In genomic region chr19:36894849-36895383, GRCh38 we compare ENCODE assay signal across 18 cellular contexts.
"Had no signal": no experiment of that assay in that cellular context is flagged by ENCODE, and none has a peak within 500 bp of the region (broad histone marks: within the 10 kb centered on the region; RNA-seq: fewer than 3 reads in every experiment).

No MANE protein-coding gene starts in this region.

- H3K4me1 Mint-ChIP-seq: natural killer cell; neural crest cell; stimulated activated naive B cell treated with anti-CD40 and anti-IgM and Interleukin-4, amounts not matched to agents 10 μg/mL and 1 μg/mL and 100 μg/mL, for 72 hours; stimulated activated naive CD8-positive, alpha-beta T cell treated with anti-CD3 and anti-CD28 coated beads, Interleukin-15, amount 100 ng/mL, for 72 hours had no signal

- DNase-seq: heart left ventricle; hippocampal formation; left colon; mammary epithelial cell; natural killer cell; posterior cingulate gyrus; sigmoid colon; stimulated activated CD4-positive, alpha-beta T cell treated with anti-CD3 and anti-CD28 coated beads, Interleukin-2, amount 100 ng/mL, for 24 hours; stimulated activated CD4-positive, alpha-beta T cell treated with anti-CD3 and anti-CD28 coated beads, Interleukin-4, amount 100 ng/mL, for 4 hours; stimulated activated naive B cell treated with anti-CD40 and anti-IgM and Interleukin-4, amounts not matched to agents 10 μg/mL and 1 μg/mL and 100 μg/mL, for 72 hours; stimulated activated naive CD8-positive, alpha-beta T cell treated with anti-CD3 and anti-CD28 coated beads, Interleukin-15, amount 100 ng/mL, for 72 hours; thyroid gland had no signal

- H3K4me3 Mint-ChIP-seq: natural killer cell; stimulated activated naive B cell treated with anti-CD40 and anti-IgM and Interleukin-4, amounts not matched to agents 10 μg/mL and 1 μg/mL and 100 μg/mL, for 72 hours; stimulated activated naive CD8-positive, alpha-beta T cell treated with anti-CD3 and anti-CD28 coated beads, Interleukin-15, amount 100 ng/mL, for 72 hours; type B pancreatic cell had no signal

- H3K27ac Mint-ChIP-seq: natural killer cell; stimulated activated naive B cell treated with anti-CD40 and anti-IgM and Interleukin-4, amounts not matched to agents 10 μg/mL and 1 μg/mL and 100 μg/mL, for 72 hours; stimulated activated naive CD8-positive, alpha-beta T cell treated with anti-CD3 and anti-CD28 coated beads, Interleukin-15, amount 100 ng/mL, for 72 hours; type B pancreatic cell had no signal

- ATAC-seq: esophagus mucosa; heart left ventricle; left colon; natural killer cell; stimulated activated naive B cell treated with anti-CD40 and anti-IgM and Interleukin-4, amounts not matched to agents 10 μg/mL and 1 μg/mL and 100 μg/mL, for 72 hours; stimulated activated naive CD8-positive, alpha-beta T cell treated with anti-CD3 and anti-CD28 coated beads, Interleukin-15, amount 100 ng/mL, for 72 hours had no signal

- H3K27me3 Mint-ChIP-seq: stimulated activated naive B cell treated with anti-CD40 and anti-IgM and Interleukin-4, amounts not matched to agents 10 μg/mL and 1 μg/mL and 100 μg/mL, for 72 hours; stimulated activated naive CD8-positive, alpha-beta T cell treated with anti-CD3 and anti-CD28 coated beads, Interleukin-15, amount 100 ng/mL, for 72 hours; type B pancreatic cell had no signal

- H3K4me1 ChIP-seq: heart left ventricle, right atrium auricular region, sigmoid colon, thyroid gland, vagina had no signal

- H3K27me3 ChIP-seq: heart left ventricle, right atrium auricular region, sigmoid colon, thyroid gland, vagina had no signal

- H3K4me3 ChIP-seq: heart left ventricle, right atrium auricular region, sigmoid colon, skin epidermis, thyroid gland, vagina had no signal

- H3K27ac ChIP-seq: heart left ventricle, right atrium auricular region, sigmoid colon, skin epidermis, thyroid gland, vagina had no signal
